ENCODE assay signal across 8 cellular contexts in genomic region chr9:100066539-100066938, GRCh38. TPM values are rescaled to one million over a fixed set of nuclear protein-coding genes. Genes with fewer than 3 reads are reported as not detected.
A peak's percentile ranks its signal among the peaks of the same experiment; 100 is the strongest.
DNase-seq lines count a peak whose midpoint lies in the region; ATAC-seq and TF ChIP-seq lines count a peak whose summit lies in the region.

No MANE protein-coding gene starts in this region.

- DNase-seq in SIG-M5 treated with dmso at 0.1 percent for 504 hours (lab: John Stamatoyannopoulos, UW; ENCODE audit: unreplicated experiment) (peak; percentile 30), SIG-M5 (lab: John Stamatoyannopoulos, UW) (no peak), nephron progenitor cell (no peak), Calu3 (no peak), endodermal cell (no peak)
- DNase-seq in stimulated activated naive B cell treated with anti-CD40 and anti-IgM and Interleukin-4, amounts not matched to agents 10 μg/mL and 1 μg/mL and 100 μg/mL, for 72 hours: no peak

- H3K4me3 ChIP-seq in endodermal cell (ENCODE audit: low read length): no peak overlapping the region

- CTCF ChIA-PET in Calu3 (lab: Charles Lee): no interaction called here

- no peak overlapping the region for H3K27ac ChIP-seq in endodermal cell (ENCODE audit: low read depth, low read length)

- H3K9me3 Mint-ChIP-seq in brain (peaks cover 5 to 27% (median 17%) of the 10 kb centered on the region in 5 experiments), nephron progenitor cell (peaks cover 29% of the 10 kb centered on the region), Calu3 (ENCODE audit: low read depth, unreplicated experiment) (no peaks in the 10 kb centered on the region), endodermal cell (peaks cover 22% of the 10 kb centered on the region)
- no peaks in the 10 kb centered on the region for H3K9me3 Mint-ChIP-seq in stimulated activated naive B cell treated with anti-CD40 and anti-IgM and Interleukin-4, amounts not matched to agents 10 μg/mL and 1 μg/mL and 100 μg/mL, for 72 hours

- H3K4me1 Mint-ChIP-seq in brain (peaks cover 16% of the 10 kb centered on the region), nephron progenitor cell (no peaks in the 10 kb centered on the region), Calu3 (ENCODE audit: low read depth, unreplicated experiment) (no peaks in the 10 kb centered on the region), endodermal cell (peaks cover 20% of the 10 kb centered on the region)
- peaks cover 19 to 41% of the 10 kb centered on the region in 2 donors for H3K4me1 Mint-ChIP-seq in stimulated activated naive B cell treated with anti-CD40 and anti-IgM and Interleukin-4, amounts not matched to agents 10 μg/mL and 1 μg/mL and 100 μg/mL, for 72 hours

- no peaks in the 10 kb centered on the region for H3K36me3 ChIP-seq in endodermal cell (ENCODE audit: control insufficient read depth, insufficient read depth, low read length)

- no TSS peak for BruUV-seq in Calu3 (replicated peaks; lab: Mats Ljungman, UMichigan)

- intact Hi-C loops in Calu3 (cut with micrococcal nuclease; ENCODE audit: unreplicated experiment): no loop called here

- H3K36me3 Mint-ChIP-seq in brain: peaks cover 32% of the 10 kb centered on the region
- peaks cover 3 to 7% of the 10 kb centered on the region in 2 donors for H3K36me3 Mint-ChIP-seq in stimulated activated naive B cell treated with anti-CD40 and anti-IgM and Interleukin-4, amounts not matched to agents 10 μg/mL and 1 μg/mL and 100 μg/mL, for 72 hours
- H3K36me3 Mint-ChIP-seq in nephron progenitor cell (ENCODE audit: low read depth): peaks cover 24% of the 10 kb centered on the region
- H3K36me3 Mint-ChIP-seq in Calu3 (ENCODE audit: insufficient read depth, unreplicated experiment): no peaks in the 10 kb centered on the region
- peaks cover 20% of the 10 kb centered on the region for H3K36me3 Mint-ChIP-seq in endodermal cell (ENCODE audit: low read depth)

- no peaks in the 10 kb centered on the region for H3K27me3 ChIP-seq in endodermal cell (ENCODE audit: control insufficient read depth, insufficient read depth, low read length, poor library complexity, severe bottlenecking)

- WGBS in endodermal cell (ENCODE audit: insufficient coverage in 1 of 2, insufficient read length in 1 of 2), 2 experiments: 96% methylated on average over 2 of the region's 2 CpGs; no CpG with 5 or more reads in 1 of the 2 experiments

- H3K4me1 ChIP-seq in endodermal cell (ENCODE audit: control insufficient read depth, insufficient read depth, low read length): peaks cover 9% of the 10 kb centered on the region

- H3K27me3 Mint-ChIP-seq in brain (no peaks in the 10 kb centered on the region), nephron progenitor cell (ENCODE audit: low read depth, poor library complexity) (no peaks in the 10 kb centered on the region), Calu3 (ENCODE audit: unreplicated experiment) (no peaks in the 10 kb centered on the region), endodermal cell (ENCODE audit: insufficient read depth) (no peaks in the 10 kb centered on the region)
- H3K27me3 Mint-ChIP-seq in stimulated activated naive B cell treated with anti-CD40 and anti-IgM and Interleukin-4, amounts not matched to agents 10 μg/mL and 1 μg/mL and 100 μg/mL, for 72 hours: no peaks in the 10 kb centered on the region

- peaks cover 21% of the 10 kb centered on the region for H3K9me3 ChIP-seq in endodermal cell (ENCODE audit: control insufficient read depth, low read length)

- H3K9ac ChIP-seq in endodermal cell (ENCODE audit: extremely low read depth, low read length, poor library complexity, severe bottlenecking): no peak overlapping the region

- peak; percentile 89 for ATAC-seq in HG03196 (IDR thresholded peaks at IDR 0.05; ENCODE audit: unreplicated experiment)
- ATAC-seq in stimulated activated naive B cell treated with anti-CD40 and anti-IgM and Interleukin-4, amounts not matched to agents 10 μg/mL and 1 μg/mL and 100 μg/mL, for 72 hours (replicated peaks): peak; percentile 68 to 69

- H3K4me3 Mint-ChIP-seq in brain (no peak overlapping the region), nephron progenitor cell (no peak overlapping the region), Calu3 (ENCODE audit: low read depth, unreplicated experiment) (no peak overlapping the region), endodermal cell (no peak overlapping the region)
- peak overlapping the region in 1 of 2 donors; percentile 3 for H3K4me3 Mint-ChIP-seq in stimulated activated naive B cell treated with anti-CD40 and anti-IgM and Interleukin-4, amounts not matched to agents 10 μg/mL and 1 μg/mL and 100 μg/mL, for 72 hours

- TF ChIP-seq CTCF in brain (conservative IDR thresholded peaks at IDR 0.05) (no peak), nephron progenitor cell (IDR thresholded peaks at IDR 0.05) (no peak), Calu3 (IDR thresholded peaks at IDR 0.05; ENCODE audit: unreplicated experiment) (no peak), endodermal cell (conservative IDR thresholded peaks at IDR 0.05) (no peak)

- H3K27ac Mint-ChIP-seq in brain (peak overlapping the region in 3 of 5 experiments; percentile 18 to 65 (median 29)), nephron progenitor cell (no peak overlapping the region), Calu3 (ENCODE audit: unreplicated experiment) (no peak overlapping the region), endodermal cell (no peak overlapping the region)
- peak overlapping the region; percentile 69 for H3K27ac Mint-ChIP-seq in stimulated activated naive B cell treated with anti-CD40 and anti-IgM and Interleukin-4, amounts not matched to agents 10 μg/mL and 1 μg/mL and 100 μg/mL, for 72 hours

RNA-seq across cellular contexts. Expression of gene ERP44, which starts 32.3 kb away (rescaled TPM):
- 18.1 TPM for polyA plus RNA-seq in brain (ENCODE audit: insufficient read depth, low read depth, low replicate concordance)
- total RNA-seq in Calu3 (2022): 12.3 and 13.2 TPM in 2 replicates
- total RNA-seq in endodermal cell: 10 to 100 TPM; 22.4 to 23.4 TPM
- polyA plus RNA-seq in endodermal cell (2013, experiment 1 of 2): 24.5 TPM
- polyA plus RNA-seq in endodermal cell (2013, experiment 2 of 2): 23.0 TPM

RNA-seq across cellular contexts. Expression of gene INVS, which starts 32.5 kb away (rescaled TPM):
- 9.9 TPM for polyA plus RNA-seq in brain (ENCODE audit: insufficient read depth, low read depth, low replicate concordance)
- total RNA-seq in Calu3 (2022) (12.4 and 14.2 TPM in 2 replicates), endodermal cell (10 to 100 TPM; 22.8 to 26.6 TPM)
- polyA plus RNA-seq in endodermal cell (2013, experiment 1 of 2): 14.1 TPM
- 13.8 TPM for polyA plus RNA-seq in endodermal cell (2013, experiment 2 of 2)

Comparison
In these comparisons a context has a peak if more than half of its experiments do, and no peak if none do; other contexts are left out.
1. H3K27ac Mint-ChIP-seq: peak in brain (3 of 5) and stimulated activated naive B cell treated with anti-CD40 and anti-IgM and Interleukin-4, amounts not matched to agents 10 μg/mL and 1 μg/mL and 100 μg/mL, for 72 hours (single experiment); none in nephron progenitor cell (single experiment), Calu3 (single experiment) and endodermal cell (single experiment).